14 cellular contexts compared by ENCODE assay signal in the genomic region with DNA sequence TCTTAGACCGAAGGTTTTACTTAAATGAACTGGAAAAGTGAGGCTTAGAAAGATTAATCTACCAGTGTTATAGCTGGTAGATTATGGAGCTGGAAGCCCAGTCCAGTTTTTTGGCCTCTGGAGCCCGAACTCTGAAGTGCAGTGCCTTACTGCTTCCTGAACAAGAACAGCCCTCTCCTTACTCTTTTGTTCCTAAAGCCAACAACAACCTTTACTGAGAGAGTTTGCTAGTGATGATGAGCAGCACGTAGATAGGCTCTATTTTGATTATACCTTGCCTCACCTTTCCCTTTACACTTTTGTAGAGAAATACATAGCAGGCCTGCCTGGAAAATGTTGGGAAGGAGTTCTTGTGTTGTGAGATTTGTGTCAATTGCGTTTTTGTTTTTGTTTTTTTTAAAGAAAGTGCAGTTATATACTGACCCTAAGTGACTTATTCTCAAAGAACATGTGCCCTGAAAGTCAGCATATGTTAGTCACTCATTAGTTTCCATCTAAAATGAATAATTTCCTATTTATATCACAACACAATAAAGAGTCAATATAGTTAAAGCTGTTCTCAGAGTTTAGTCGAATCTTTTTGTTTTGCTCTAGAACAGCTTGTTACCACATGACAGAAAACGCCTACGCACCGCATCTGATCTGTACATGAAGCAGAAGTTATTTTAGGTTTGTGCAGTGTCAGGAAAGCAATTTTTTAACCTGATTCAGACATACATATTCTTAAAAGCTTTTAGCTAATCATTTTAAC. TPM values are rescaled to one million over a fixed set of nuclear protein-coding genes. Genes with fewer than 3 reads are reported as not detected.
DNase-seq lines count a peak whose midpoint lies in the region; ATAC-seq and TF ChIP-seq lines count a peak whose summit lies in the region.
"Had no signal": no experiment of that assay in that cellular context is flagged by ENCODE, and none has a peak within 500 bp of the region (broad histone marks: within the 10 kb centered on the region; RNA-seq: fewer than 3 reads in every experiment).

No MANE protein-coding gene starts in this region.

- H3K4me3 Mint-ChIP-seq in activated CD4-positive, alpha-beta memory T cell treated with anti-CD3 and anti-CD28 coated beads for 36 hours = no peak overlapping the region
- no peak overlapping the region for H3K4me3 Mint-ChIP-seq in activated CD4-positive, alpha-beta memory T cell treated with anti-CD3 and anti-CD28 coated beads, Interleukin-2, amount 10 ng/mL, durations not matched to agents 7 days and 5 days
- no peak overlapping the region for H3K4me3 Mint-ChIP-seq in activated naive CD8-positive, alpha-beta T cell treated with anti-CD3 and anti-CD28 coated beads for 36 hours

- POLR2A ChIA-PET in activated CD4-positive, alpha-beta memory T cell treated with anti-CD3 and anti-CD28 coated beads for 36 hours (lab: Charles Lee) = interaction anchor here (1.1 to 1.9 kb wide), 2 partner anchors 15 to 33 kb away, joined by 3 to 5 read pairs; partner anchors contain the start of gene PLEKHA1
- POLR2A ChIA-PET in activated CD4-positive, alpha-beta memory T cell treated with anti-CD3 and anti-CD28 coated beads, Interleukin-2, amount 10 ng/mL, durations not matched to agents 7 days and 5 days (lab: Charles Lee) = no interaction called here

- peak overlapping the region; percentile 78 for H3K27ac Mint-ChIP-seq in activated CD4-positive, alpha-beta memory T cell treated with anti-CD3 and anti-CD28 coated beads for 36 hours
- H3K27ac Mint-ChIP-seq in activated CD4-positive, alpha-beta memory T cell treated with anti-CD3 and anti-CD28 coated beads, Interleukin-2, amount 10 ng/mL, durations not matched to agents 7 days and 5 days = no peak overlapping the region
- H3K27ac Mint-ChIP-seq in activated naive CD8-positive, alpha-beta T cell treated with anti-CD3 and anti-CD28 coated beads for 36 hours = peak overlapping the region; percentile 80

- no peaks in the 10 kb centered on the region for H3K9me3 ChIP-seq in mucosa of descending colon
- H3K9me3 ChIP-seq: A549, upper lobe of right lung had no signal

- TF ChIP-seq CTCF in mucosa of descending colon (IDR thresholded peaks at IDR 0.05) = no peak

- no peaks in the 10 kb centered on the region for H3K9me3 Mint-ChIP-seq in activated CD4-positive, alpha-beta memory T cell treated with anti-CD3 and anti-CD28 coated beads for 36 hours
- no peaks in the 10 kb centered on the region for H3K9me3 Mint-ChIP-seq in activated CD4-positive, alpha-beta memory T cell treated with anti-CD3 and anti-CD28 coated beads, Interleukin-2, amount 10 ng/mL, durations not matched to agents 7 days and 5 days
- no peaks in the 10 kb centered on the region for H3K9me3 Mint-ChIP-seq in activated naive CD8-positive, alpha-beta T cell treated with anti-CD3 and anti-CD28 coated beads for 36 hours

- no peaks in the 10 kb centered on the region for H3K4me1 ChIP-seq in mucosa of descending colon (ENCODE audit: low read depth)
- H3K4me1 ChIP-seq: A549, upper lobe of right lung had no signal

- CTCF ChIA-PET in activated CD4-positive, alpha-beta memory T cell treated with anti-CD3 and anti-CD28 coated beads for 36 hours (lab: Charles Lee) = interaction anchor here (1.0 to 1.3 kb wide), 5 partner anchors 11 to 110 kb away, joined by 3 to 4 read pairs (median 4); no protein-coding TSS in a partner anchor
- CTCF ChIA-PET in activated CD4-positive, alpha-beta memory T cell treated with anti-CD3 and anti-CD28 coated beads, Interleukin-2, amount 10 ng/mL, durations not matched to agents 7 days and 5 days (lab: Charles Lee) = no interaction called here

- peak; percentile 79 for DNase-seq in activated CD4-positive, alpha-beta memory T cell treated with anti-CD3 and anti-CD28 coated beads for 36 hours
- no peak for DNase-seq in activated CD4-positive, alpha-beta memory T cell treated with anti-CD3 and anti-CD28 coated beads, Interleukin-2, amount 10 ng/mL, durations not matched to agents 7 days and 5 days
- peak; percentile 28 for DNase-seq in activated naive CD8-positive, alpha-beta T cell treated with anti-CD3 and anti-CD28 coated beads for 36 hours
- DNase-seq in mucosa of descending colon (peak in 1 of 3 donors; percentile 32), mucosa of gallbladder (ENCODE audit: low spot score) (no peak), NCI-H1417 treated with DMSO at 0.1 percent for 48 hours (lab: John Stamatoyannopoulos, UW) (no peak), NCI-H1105 treated with DMSO at 0.1 percent for 48 hours (lab: John Stamatoyannopoulos, UW) (no peak)
- peak; percentile 43 for DNase-seq in stimulated activated CD8-positive, alpha-beta memory T cell treated with anti-CD3 and anti-CD28 coated beads, Interleukin-4, amount 100 ng/mL, for 48 hours
- DNase-seq: GF-D8, Kasumi-1, upper lobe of right lung had no signal

- ATAC-seq in mucosa of descending colon = peak; percentile 32
- ATAC-seq: A549, upper lobe of right lung had no signal

- intact Hi-C loops in activated CD4-positive, alpha-beta memory T cell treated with anti-CD3 and anti-CD28 coated beads for 36 hours (cut with micrococcal nuclease) = loop anchor here (1.0 to 2.0 kb wide), 3 partner anchors 13 to 32 kb away; no protein-coding TSS in a partner anchor
- intact Hi-C loops in mucosa of descending colon (cut with DNase I, micrococcal nuclease) = no loop called here

- H3K4me1 Mint-ChIP-seq in activated CD4-positive, alpha-beta memory T cell treated with anti-CD3 and anti-CD28 coated beads for 36 hours (ENCODE audit: low read depth) = peaks cover 45% of the 10 kb centered on the region
- H3K4me1 Mint-ChIP-seq in activated CD4-positive, alpha-beta memory T cell treated with anti-CD3 and anti-CD28 coated beads, Interleukin-2, amount 10 ng/mL, durations not matched to agents 7 days and 5 days = peaks cover 9% of the 10 kb centered on the region
- H3K4me1 Mint-ChIP-seq in activated naive CD8-positive, alpha-beta T cell treated with anti-CD3 and anti-CD28 coated beads for 36 hours = peaks cover 51% of the 10 kb centered on the region

- no peaks in the 10 kb centered on the region for H3K27me3 Mint-ChIP-seq in activated CD4-positive, alpha-beta memory T cell treated with anti-CD3 and anti-CD28 coated beads for 36 hours
- H3K27me3 Mint-ChIP-seq in activated CD4-positive, alpha-beta memory T cell treated with anti-CD3 and anti-CD28 coated beads, Interleukin-2, amount 10 ng/mL, durations not matched to agents 7 days and 5 days = no peaks in the 10 kb centered on the region
- no peaks in the 10 kb centered on the region for H3K27me3 Mint-ChIP-seq in activated naive CD8-positive, alpha-beta T cell treated with anti-CD3 and anti-CD28 coated beads for 36 hours

- no peak overlapping the region for H3K4me3 ChIP-seq in mucosa of descending colon
- H3K4me3 ChIP-seq: A549, upper lobe of right lung had no signal

- H3K36me3 ChIP-seq in mucosa of descending colon (ENCODE audit: low read depth) = no peaks in the 10 kb centered on the region

- H3K36me3 Mint-ChIP-seq in activated CD4-positive, alpha-beta memory T cell treated with anti-CD3 and anti-CD28 coated beads for 36 hours = peaks cover 9% of the 10 kb centered on the region
- H3K36me3 Mint-ChIP-seq in activated CD4-positive, alpha-beta memory T cell treated with anti-CD3 and anti-CD28 coated beads, Interleukin-2, amount 10 ng/mL, durations not matched to agents 7 days and 5 days (ENCODE audit: low read depth) = no peaks in the 10 kb centered on the region
- H3K36me3 Mint-ChIP-seq in activated naive CD8-positive, alpha-beta T cell treated with anti-CD3 and anti-CD28 coated beads for 36 hours = peaks cover 29% of the 10 kb centered on the region

RNA-seq across cellular contexts. Expression of gene PLEKHA1, which starts 33.0 kb away (rescaled TPM):
- total RNA-seq in activated CD4-positive, alpha-beta memory T cell treated with anti-CD3 and anti-CD28 coated beads for 36 hours = 10 to 100 TPM; 11.1 to 12.9 TPM
- total RNA-seq in activated CD4-positive, alpha-beta memory T cell treated with anti-CD3 and anti-CD28 coated beads, Interleukin-2, amount 10 ng/mL, durations not matched to agents 7 days and 5 days = 1 to 10 TPM; 5.2 to 5.3 TPM
- total RNA-seq in activated naive CD8-positive, alpha-beta T cell treated with anti-CD3 and anti-CD28 coated beads for 36 hours = 10 to 100 TPM; 17.1 to 18.8 TPM
- 10 to 100 TPM; 39.1 to 55.0 (median 41.2) TPM for total RNA-seq in mucosa of descending colon
- total RNA-seq in mucosa of gallbladder = 54.8 TPM

RNA-seq across cellular contexts. Expression of gene ARMS2, which starts 46.9 kb away (rescaled TPM):
- total RNA-seq in activated CD4-positive, alpha-beta memory T cell treated with anti-CD3 and anti-CD28 coated beads for 36 hours = not detected
- total RNA-seq in activated CD4-positive, alpha-beta memory T cell treated with anti-CD3 and anti-CD28 coated beads, Interleukin-2, amount 10 ng/mL, durations not matched to agents 7 days and 5 days = not detected
- total RNA-seq in activated naive CD8-positive, alpha-beta T cell treated with anti-CD3 and anti-CD28 coated beads for 36 hours = not detected
- total RNA-seq in mucosa of descending colon (not detected), mucosa of gallbladder (not detected)
- total RNA-seq: OCI-LY7, renal cortical epithelial cell, upper lobe of right lung had no signal

RNA-seq across cellular contexts. Expression of gene HTRA1, which starts 53.8 kb away (rescaled TPM):
- total RNA-seq in activated CD4-positive, alpha-beta memory T cell treated with anti-CD3 and anti-CD28 coated beads for 36 hours = not detected
- not detected for total RNA-seq in activated CD4-positive, alpha-beta memory T cell treated with anti-CD3 and anti-CD28 coated beads, Interleukin-2, amount 10 ng/mL, durations not matched to agents 7 days and 5 days
- not detected for total RNA-seq in activated naive CD8-positive, alpha-beta T cell treated with anti-CD3 and anti-CD28 coated beads for 36 hours
- total RNA-seq in mucosa of descending colon (100 to 1,000 TPM in 1 of 3 donors, 10 to 100 TPM in 2; 11.0 to 122 (median 28.9) TPM), mucosa of gallbladder (141 TPM)
- total RNA-seq: OCI-LY7 had no signal

Comparison
In these comparisons a context has a peak if more than half of its experiments do, and no peak if none do; other contexts are left out.
1. DNase-seq: peak in activated CD4-positive, alpha-beta memory T cell treated with anti-CD3 and anti-CD28 coated beads for 36 hours (single experiment), activated naive CD8-positive, alpha-beta T cell treated with anti-CD3 and anti-CD28 coated beads for 36 hours (single experiment) and stimulated activated CD8-positive, alpha-beta memory T cell treated with anti-CD3 and anti-CD28 coated beads, Interleukin-4, amount 100 ng/mL, for 48 hours (single experiment); none in activated CD4-positive, alpha-beta memory T cell treated with anti-CD3 and anti-CD28 coated beads, Interleukin-2, amount 10 ng/mL, durations not matched to agents 7 days and 5 days (single experiment), mucosa of gallbladder (single experiment), NCI-H1417 treated with DMSO at 0.1 percent for 48 hours (single experiment) and NCI-H1105 treated with DMSO at 0.1 percent for 48 hours (single experiment).
2. RNA of gene HTRA1, which starts 53.8 kb away (total RNA-seq): 141 TPM in mucosa of gallbladder (single experiment) and 11.0 to 122 TPM in mucosa of descending colon; not detected in activated CD4-positive, alpha-beta memory T cell treated with anti-CD3 and anti-CD28 coated beads for 36 hours, not detected in activated CD4-positive, alpha-beta memory T cell treated with anti-CD3 and anti-CD28 coated beads, Interleukin-2, amount 10 ng/mL, durations not matched to agents 7 days and 5 days and not detected in activated naive CD8-positive, alpha-beta T cell treated with anti-CD3 and anti-CD28 coated beads for 36 hours; every median in the first group is over 10 times any median in the second.